9 cellular contexts compared by ENCODE assay signal in the genomic region with DNA sequence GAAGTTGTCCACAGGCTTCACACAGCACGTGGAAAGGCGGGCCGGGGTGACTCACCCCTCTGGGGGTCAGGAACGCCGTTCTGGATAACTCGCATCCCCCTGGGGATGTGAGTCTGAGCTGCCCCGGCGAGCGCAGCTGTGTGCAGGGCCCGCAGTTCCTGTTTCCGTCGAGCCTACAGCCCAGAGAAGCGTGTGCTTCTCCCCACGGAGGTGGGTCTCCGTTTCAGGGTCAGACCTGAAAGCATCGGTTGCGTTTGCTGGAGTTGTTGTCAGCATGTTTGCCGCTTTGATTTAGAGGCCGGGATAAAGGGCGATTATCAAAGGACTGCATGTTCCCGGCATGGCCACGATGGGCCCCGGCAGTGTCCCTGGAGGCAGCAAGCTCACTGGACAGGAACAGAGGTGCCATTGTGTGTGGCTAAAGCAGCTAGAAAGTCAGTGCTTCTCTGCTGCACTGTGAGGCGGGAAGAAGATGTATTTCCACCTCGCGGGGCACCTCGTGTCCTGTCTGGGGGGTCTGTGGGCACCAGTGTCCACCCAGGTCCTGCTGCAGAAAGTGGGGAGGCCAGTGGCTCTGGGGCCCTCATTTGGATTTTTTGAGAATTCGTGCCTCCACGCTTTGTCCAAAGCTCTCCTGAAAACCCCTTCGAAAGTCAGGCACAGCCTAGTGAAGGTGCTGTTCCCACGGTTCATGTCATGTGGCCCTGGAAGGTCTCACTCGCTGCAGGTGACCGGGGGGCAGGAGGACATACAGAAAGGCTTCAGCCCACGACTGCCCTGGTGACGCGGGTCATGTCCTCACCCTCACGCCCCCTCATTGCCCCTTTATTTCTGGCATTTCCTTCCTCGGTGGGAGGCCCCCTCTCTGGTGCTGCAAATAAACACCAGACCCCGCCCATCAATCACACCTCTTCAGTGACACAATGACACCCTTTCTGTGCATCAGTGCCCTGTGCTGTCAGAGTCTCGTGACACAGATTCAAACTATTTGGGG. TPM values are rescaled to one million over a fixed set of nuclear protein-coding genes. Genes with fewer than 3 reads are reported as not detected.
DNase-seq lines count a peak whose midpoint lies in the region; ATAC-seq, FAIRE-seq and TF ChIP-seq lines count a peak whose summit lies in the region.
"Had no signal": no experiment of that assay in that cellular context is flagged by ENCODE, and none has a peak within 500 bp of the region (broad histone marks: within the 10 kb centered on the region; RNA-seq: fewer than 3 reads in every experiment).

No MANE protein-coding gene starts in this region.

- ATAC-seq in A549 = peak; percentile 34 to 46; a peak in 3 of 6 replicates
- ATAC-seq in HG03108 (IDR thresholded peaks at IDR 0.05; ENCODE audit: unreplicated experiment) = peak; percentile 84
- ATAC-seq in memory B cell (ENCODE audit: low read depth) = peak; percentile 78
- ATAC-seq: CD8-positive, alpha-beta T cell had no signal

- TF ChIP-seq CTCF in A549 (IDR thresholded peaks at IDR 0.05) (no peak), Calu3 (IDR thresholded peaks at IDR 0.05; ENCODE audit: unreplicated experiment) (no peak)

- TF ChIP-seq POLR2A in A549 (IDR thresholded peaks at IDR 0.05; ENCODE audit: low read length) = no peak
- peak; percentile 76 for TF ChIP-seq POLR2A in GM19193 (IDR thresholded peaks at IDR 0.05; ENCODE audit: extremely low read depth, insufficient read depth, insufficient read length)

- no peak for TF ChIP-seq EP300 in A549 (IDR thresholded peaks at IDR 0.05)

- H3K9me3 Mint-ChIP-seq in memory B cell (no peaks in the 10 kb centered on the region), Calu3 (ENCODE audit: low read depth, unreplicated experiment) (no peaks in the 10 kb centered on the region)
- H3K9me3 Mint-ChIP-seq: CD8-positive, alpha-beta T cell had no signal

- peak overlapping the region; percentile 99 for H3K27ac Mint-ChIP-seq in memory B cell
- no peak overlapping the region for H3K27ac Mint-ChIP-seq in Calu3 (ENCODE audit: unreplicated experiment)
- H3K27ac Mint-ChIP-seq: CD8-positive, alpha-beta T cell had no signal

- BruUV-seq in Calu3 (replicated peaks; lab: Mats Ljungman, UMichigan) = no TSS peak

- intact Hi-C loops in Calu3 (cut with micrococcal nuclease; ENCODE audit: unreplicated experiment) = no loop called here

- no peak overlapping the region for H3K4me2 ChIP-seq in A549

- no peak overlapping the region for H3K27ac ChIP-seq in A549

- POLR2A ChIA-PET in A549 (lab: Yijun Ruan, JAX) = no interaction called here

- TF ChIP-seq RAD21 in A549 (conservative IDR thresholded peaks at IDR 0.05 in 1 of 2, IDR thresholded peaks at IDR 0.05 in 1 of 2) = no peak

- CTCF ChIA-PET in A549 (lab: Yijun Ruan, JAX) (interaction anchor here (0.6 to 0.8 kb wide), 3 partner anchors 12 to 440 kb away, joined by 3 to 4 read pairs (median 3); no protein-coding TSS in a partner anchor), Calu3 (lab: Charles Lee) (no interaction called here)

- no peaks in the 10 kb centered on the region for H3K27me3 Mint-ChIP-seq in memory B cell
- H3K27me3 Mint-ChIP-seq in Calu3 (ENCODE audit: unreplicated experiment) = no peaks in the 10 kb centered on the region

- no peaks in the 10 kb centered on the region for H3K9me3 ChIP-seq in A549

- 67% methylated on average over 33 of the region's 40 CpGs for WGBS in A549 (ENCODE audit: missing lambda C conversion rate)

- no peaks in the 10 kb centered on the region for H3K4me1 ChIP-seq in A549

- no peak for DNase-seq in A549 (ENCODE audit: low read depth in 1 of 2, low spot score in 1 of 2)
- DNase-seq in anterior cingulate cortex (lab: John Stamatoyannopoulos, UW) = peak in 48 of 58 donors; percentile 3 to 83 (median 47)
- DNase-seq in memory B cell (ENCODE audit: low spot score in 2 of 2) = peak; percentile 64 to 72
- no peak for DNase-seq in Calu3
- no peak for DNase-seq in NCI-H1694 treated with DMSO at 0.1 percent for 48 hours (lab: John Stamatoyannopoulos, UW)
- DNase-seq in HPDE6-E6E7 (ENCODE audit: extremely low spot score) = no peak

- no peaks in the 10 kb centered on the region for H3K36me3 Mint-ChIP-seq in memory B cell
- H3K36me3 Mint-ChIP-seq in Calu3 (ENCODE audit: insufficient read depth, unreplicated experiment) = no peaks in the 10 kb centered on the region
- H3K36me3 Mint-ChIP-seq: CD8-positive, alpha-beta T cell had no signal

- peak overlapping the region; percentile 81 for H3K4me3 Mint-ChIP-seq in memory B cell
- no peak overlapping the region for H3K4me3 Mint-ChIP-seq in Calu3 (ENCODE audit: low read depth, unreplicated experiment)
- H3K4me3 Mint-ChIP-seq: CD8-positive, alpha-beta T cell had no signal

- H3K4me3 ChIP-seq in A549 = no peak overlapping the region

- H3K4me1 Mint-ChIP-seq in memory B cell (peaks cover 42% of the 10 kb centered on the region), Calu3 (ENCODE audit: low read depth, unreplicated experiment) (no peaks in the 10 kb centered on the region)

- FAIRE-seq in A549 (lab: Jason Lieb, UNC) = no peak

TF ChIP-seq in A549, 52 proteins besides CTCF, POLR2A, EP300 and RAD21:
- no peak for TF ChIP-seq PHF8 (IDR thresholded peaks at IDR 0.05; ENCODE audit: borderline replicate concordance, low read depth)
- no peak for TF ChIP-seq KDM1A (IDR thresholded peaks at IDR 0.05; ENCODE audit: low read depth)
- no peak for TF ChIP-seq HOXA7 (CRISPR knock-in tag; IDR thresholded peaks at IDR 0.05)
- no peak for TF ChIP-seq CBX8 (IDR thresholded peaks at IDR 0.05)
- no peak for TF ChIP-seq ZC3H11A (IDR thresholded peaks at IDR 0.05)
- no peak for TF ChIP-seq BHLHE40 (IDR thresholded peaks at IDR 0.05; ENCODE audit: low read depth, low read length)

RNA-seq across cellular contexts. Expression of gene GDI2, which starts 27.4 kb away (rescaled TPM):
- polyA plus RNA-seq in A549 (2011; rRNA removed) = 229 and 278 TPM in 2 replicates
- 101 and 110 TPM in 2 replicates for polyA plus RNA-seq in A549 (2012; cell fraction: cytosol; rRNA removed)
- 74.0 and 84.7 TPM in 2 replicates for polyA plus RNA-seq in A549 (2012; cell fraction: nucleus; rRNA removed)
- polyA plus RNA-seq in A549 (2017; fragmentation: RNase III; extraction: RNeasy Plus Mini Kit Qiagen cat#74134 plus additional on column Dnase treatment) = 289 to 317 TPM (median 304 TPM) in 3 replicates
- 116 and 159 TPM in 2 replicates for polyA minus RNA-seq in A549 (2011; rRNA and poly(A)+ RNA removed)
- total RNA-seq in Calu3 (2022) = 202 and 215 TPM in 2 replicates

RNA-seq across cellular contexts. Expression of gene ANKRD16, which starts 49.1 kb away (rescaled TPM):
- polyA plus RNA-seq in A549 (2011; rRNA removed) = 8.9 and 13.1 TPM in 2 replicates
- polyA plus RNA-seq in A549 (2012; cell fraction: cytosol; rRNA removed) = 11.9 and 12.6 TPM in 2 replicates
- 13.5 and 22.0 TPM in 2 replicates for polyA plus RNA-seq in A549 (2012; cell fraction: nucleus; rRNA removed)
- 7.3 to 7.8 TPM (median 7.5 TPM) in 3 replicates for polyA plus RNA-seq in A549 (2017; fragmentation: RNase III; extraction: RNeasy Plus Mini Kit Qiagen cat#74134 plus additional on column Dnase treatment)
- 23.1 and 33.5 TPM in 2 replicates for polyA minus RNA-seq in A549 (2011; rRNA and poly(A)+ RNA removed)
- 7.7 and 8.7 TPM in 2 replicates for total RNA-seq in Calu3 (2022)

RNA-seq across cellular contexts. Expression of gene FBH1, which starts 49.4 kb away (rescaled TPM):
- polyA plus RNA-seq in A549 (2011; rRNA removed) (56.5 and 69.8 TPM in 2 replicates), A549 (2017; fragmentation: RNase III; extraction: RNeasy Plus Mini Kit Qiagen cat#74134 plus additional on column Dnase treatment) (42.1 to 46.0 TPM (median 43.9 TPM) in 3 replicates)
- polyA plus RNA-seq in A549 (2012; cell fraction: cytosol; rRNA removed) = 44.3 and 51.8 TPM in 2 replicates
- 70.4 and 72.8 TPM in 2 replicates for polyA plus RNA-seq in A549 (2012; cell fraction: nucleus; rRNA removed)
- 114 and 150 TPM in 2 replicates for polyA minus RNA-seq in A549 (2011; rRNA and poly(A)+ RNA removed)
- total RNA-seq in Calu3 (2022) = 77.3 and 79.4 TPM in 2 replicates

Comparison
In these comparisons a context has a peak if more than half of its experiments do, and no peak if none do; other contexts are left out.
1. DNase-seq: peak in anterior cingulate cortex (48 of 58) and memory B cell (2 of 2); none in A549 (0 of 2), Calu3 (single experiment), NCI-H1694 treated with DMSO at 0.1 percent for 48 hours (single experiment) and HPDE6-E6E7 (single experiment).
2. Peak in every context shown above with its lines, with median percentiles within 50 percentile points of each other: ATAC-seq.